19 cellular contexts compared by ENCODE assay signal in genomic region chr2:120660771-120661459, GRCh38.
DNase-seq lines count a peak whose midpoint lies in the region; ATAC-seq and TF ChIP-seq lines count a peak whose summit lies in the region.
"Had no signal": no experiment of that assay in that cellular context is flagged by ENCODE, and none has a peak within 500 bp of the region (broad histone marks: within the 10 kb centered on the region; RNA-seq: fewer than 3 reads in every experiment).

No MANE protein-coding gene starts in this region.

- peaks cover 2 to 3% of the 10 kb centered on the region in 2 donors for H3K4me1 ChIP-seq in neuronal stem cell (ENCODE audit: control insufficient read depth in 2 of 2, insufficient read depth in 1 of 2, low read depth in 1 of 2, low read length in 2 of 2)

- peak overlapping the region; percentile 28 for H3K23ac ChIP-seq in neuronal stem cell (ENCODE audit: low read depth, low read length, poor library complexity)

- no peak for TF ChIP-seq CTCF in type B pancreatic cell (conservative IDR thresholded peaks at IDR 0.05)

- H3K9me3 Mint-ChIP-seq in type B pancreatic cell = peaks cover 8% of the 10 kb centered on the region
- peaks cover 14% of the 10 kb centered on the region for H3K9me3 Mint-ChIP-seq in stimulated activated memory B cell treated with anti-CD40 and anti-IgM and Interleukin-4, amounts not matched to agents 10 μg/mL and 1 μg/mL and 100 μg/mL, for 72 hours

- no peak overlapping the region for H2BK15ac ChIP-seq in neuronal stem cell (ENCODE audit: low read length)

- H3K27me3 ChIP-seq in neuronal stem cell (ENCODE audit: control insufficient read depth in 3 of 3, insufficient read depth in 3 of 3, low read depth in 1 of 3, low read length in 3 of 3) = peaks cover 0 to 51% (median 13%) of the 10 kb centered on the region in 3 experiments
- H3K27me3 ChIP-seq: upper lobe of left lung had no signal

- no peak overlapping the region for H2BK5ac ChIP-seq in neuronal stem cell (ENCODE audit: low read length)

- no peak overlapping the region for H3K4me3 ChIP-seq in neuronal stem cell (ENCODE audit: low read length in 2 of 2)
- H3K4me3 ChIP-seq: lower lobe of right lung, upper lobe of left lung had no signal

- H4K91ac ChIP-seq in neuronal stem cell (ENCODE audit: low read depth, low read length, poor library complexity) = no peak overlapping the region

- no peak overlapping the region for H3K4me3 Mint-ChIP-seq in type B pancreatic cell
- H3K4me3 Mint-ChIP-seq in stimulated activated memory B cell treated with anti-CD40 and anti-IgM and Interleukin-4, amounts not matched to agents 10 μg/mL and 1 μg/mL and 100 μg/mL, for 72 hours = no peak overlapping the region
- H3K4me3 Mint-ChIP-seq: activated naive CD8-positive, alpha-beta T cell treated with anti-CD3 and anti-CD28 coated beads for 36 hours had no signal

- ATAC-seq in esophagus mucosa (peak; percentile 13), GM21576 (IDR thresholded peaks at IDR 0.05; ENCODE audit: unreplicated experiment) (no peak)
- ATAC-seq in stimulated activated memory B cell treated with anti-CD40 and anti-IgM and Interleukin-4, amounts not matched to agents 10 μg/mL and 1 μg/mL and 100 μg/mL, for 72 hours = no peak
- ATAC-seq: HCT116; stimulated activated naive CD8-positive, alpha-beta T cell treated with anti-CD3 and anti-CD28 coated beads, Interleukin-15, Interleukin-2, amounts not matched to agents 100 U/mL and 50 U/mL, for 24 hours had no signal

- H2AK5ac ChIP-seq in neuronal stem cell (ENCODE audit: low read depth, low read length) = no peak overlapping the region

- H3K27me3 Mint-ChIP-seq in type B pancreatic cell = peaks cover 9% of the 10 kb centered on the region
- H3K27me3 Mint-ChIP-seq in stimulated activated memory B cell treated with anti-CD40 and anti-IgM and Interleukin-4, amounts not matched to agents 10 μg/mL and 1 μg/mL and 100 μg/mL, for 72 hours = peaks cover 30% of the 10 kb centered on the region

- WGBS in neuronal stem cell (ENCODE audit: extremely low coverage in 2 of 2, insufficient read length in 2 of 2, insufficient replicate concordance in 1 of 2), 2 donors = no CpG with 5 or more reads among the region's 11 CpGs

- peaks cover 47% of the 10 kb centered on the region for H3K4me1 Mint-ChIP-seq in type B pancreatic cell (ENCODE audit: unreplicated experiment)
- no peaks in the 10 kb centered on the region for H3K4me1 Mint-ChIP-seq in stimulated activated memory B cell treated with anti-CD40 and anti-IgM and Interleukin-4, amounts not matched to agents 10 μg/mL and 1 μg/mL and 100 μg/mL, for 72 hours
- H3K4me1 Mint-ChIP-seq: activated naive CD8-positive, alpha-beta T cell treated with anti-CD3 and anti-CD28 coated beads for 36 hours had no signal

- no peaks in the 10 kb centered on the region for H3K79me1 ChIP-seq in neuronal stem cell (ENCODE audit: low read depth, low read length)

- no peaks in the 10 kb centered on the region for H3K36me3 ChIP-seq in neuronal stem cell (replicated peaks in 1 of 2; ENCODE audit: control insufficient read depth in 2 of 2, insufficient read depth in 2 of 2, low read length in 2 of 2)
- H3K36me3 ChIP-seq: lower lobe of right lung, upper lobe of left lung had no signal

- H3K9ac ChIP-seq in neuronal stem cell (ENCODE audit: low read depth, low read length, poor library complexity) = no peak overlapping the region

- H3K18ac ChIP-seq in neuronal stem cell (ENCODE audit: low read length) = peak overlapping the region; percentile 15

- H3K4ac ChIP-seq in neuronal stem cell (ENCODE audit: low read length) = no peak overlapping the region

- no peak overlapping the region for H2BK12ac ChIP-seq in neuronal stem cell (ENCODE audit: low read length)

- no peak overlapping the region for H3K27ac ChIP-seq in neuronal stem cell (replicated peaks; ENCODE audit: low read length)
- H3K27ac ChIP-seq: 22Rv1, lower lobe of right lung, RWPE1 had no signal

- DNase-seq in NCI-H748 (lab: John Stamatoyannopoulos, UW; ENCODE audit: unreplicated experiment) (peak; percentile 43), NCI-H748 treated with DMSO at 0.1 percent for 48 hours (lab: John Stamatoyannopoulos, UW) (no peak), neuronal stem cell (ENCODE audit: low spot score) (no peak), type B pancreatic cell (ENCODE audit: extremely low spot score, unreplicated experiment) (peak; percentile 60), NCI-H526 (lab: John Stamatoyannopoulos, UW) (no peak)
- DNase-seq: activated CD4-positive, alpha-beta T cell treated with anti-CD3 and anti-CD28 coated beads for 48 hours; activated naive CD8-positive, alpha-beta T cell treated with anti-CD3 and anti-CD28 coated beads for 36 hours; DND-41; lower lobe of right lung; NCI-H1105 treated with DMSO at 0.1 percent for 48 hours; NCI-H510A; stimulated activated naive CD8-positive, alpha-beta T cell treated with anti-CD3 and anti-CD28 coated beads, Interleukin-15, Interleukin-2, amounts not matched to agents 100 U/mL and 50 U/mL, for 24 hours; upper lobe of left lung had no signal

- no peak overlapping the region for H3K4me2 ChIP-seq in neuronal stem cell (ENCODE audit: insufficient read depth, low read length, poor library complexity, severe bottlenecking)

- no peak overlapping the region for H3K27ac Mint-ChIP-seq in type B pancreatic cell
- no peak overlapping the region for H3K27ac Mint-ChIP-seq in stimulated activated memory B cell treated with anti-CD40 and anti-IgM and Interleukin-4, amounts not matched to agents 10 μg/mL and 1 μg/mL and 100 μg/mL, for 72 hours
- H3K27ac Mint-ChIP-seq: activated naive CD8-positive, alpha-beta T cell treated with anti-CD3 and anti-CD28 coated beads for 36 hours had no signal

- no peak overlapping the region for H4K8ac ChIP-seq in neuronal stem cell (ENCODE audit: low read depth, low read length)

- peak overlapping the region; percentile 20 for H2AFZ ChIP-seq in neuronal stem cell (ENCODE audit: low read length)

- H3K36me3 Mint-ChIP-seq in type B pancreatic cell = no peaks in the 10 kb centered on the region
- H3K36me3 Mint-ChIP-seq in stimulated activated memory B cell treated with anti-CD40 and anti-IgM and Interleukin-4, amounts not matched to agents 10 μg/mL and 1 μg/mL and 100 μg/mL, for 72 hours = no peaks in the 10 kb centered on the region
- H3K36me3 Mint-ChIP-seq: activated naive CD8-positive, alpha-beta T cell treated with anti-CD3 and anti-CD28 coated beads for 36 hours had no signal

- H3K9me3 ChIP-seq in neuronal stem cell (replicated peaks in 1 of 2; ENCODE audit: control insufficient read depth in 2 of 2, insufficient read depth in 1 of 2, low read depth in 1 of 2, low read length in 2 of 2) = peaks cover 0 to 10% of the 10 kb centered on the region in 2 donors

- H3K14ac ChIP-seq in neuronal stem cell (ENCODE audit: low read length) = peak overlapping the region; percentile 17

- H2BK120ac ChIP-seq in neuronal stem cell (ENCODE audit: low read depth, low read length) = no peak overlapping the region

Comparison
In these comparisons a context has a peak if more than half of its experiments do, and no peak if none do; other contexts are left out.
1. DNase-seq: peak in NCI-H748 (single experiment) and type B pancreatic cell (single experiment); none in NCI-H748 treated with DMSO at 0.1 percent for 48 hours (single experiment), neuronal stem cell (single experiment) and NCI-H526 (0 of 2).